Comparison of ENCODE assay signal across 4 cellular contexts in the genomic region with DNA sequence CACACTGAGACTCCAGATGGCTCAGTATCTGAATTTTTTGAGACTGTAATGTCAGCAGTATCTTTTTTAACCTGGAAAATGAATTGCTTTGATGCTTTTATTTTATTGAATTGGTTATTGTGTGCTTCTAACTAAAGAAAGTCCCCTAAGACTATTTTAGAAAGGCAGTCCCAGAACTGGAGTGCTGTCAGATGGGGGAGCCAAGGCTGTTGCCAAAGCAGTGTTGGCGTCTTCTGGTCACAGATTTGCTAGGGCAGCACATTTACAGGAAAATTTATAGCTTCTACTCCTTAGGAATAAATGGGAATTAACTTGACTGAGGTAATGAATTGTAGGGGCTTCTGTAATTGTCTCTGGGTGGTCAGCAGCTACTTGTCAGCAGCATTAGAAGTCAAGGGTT.
"Had no signal": no experiment of that assay in that cellular context is flagged by ENCODE, and none has a peak within 500 bp of the region (broad histone marks: within the 10 kb centered on the region; RNA-seq: fewer than 3 reads in every experiment).

No MANE protein-coding gene starts in this region.

- H3K27ac ChIP-seq: HL-60 had no signal

- H3K4me3 ChIP-seq: K562 had no signal

- ATAC-seq: HepG2, K562 had no signal

- DNase-seq: IMR-90 had no signal
